ENCODE assay signal across 23 cellular contexts in the genomic region with DNA sequence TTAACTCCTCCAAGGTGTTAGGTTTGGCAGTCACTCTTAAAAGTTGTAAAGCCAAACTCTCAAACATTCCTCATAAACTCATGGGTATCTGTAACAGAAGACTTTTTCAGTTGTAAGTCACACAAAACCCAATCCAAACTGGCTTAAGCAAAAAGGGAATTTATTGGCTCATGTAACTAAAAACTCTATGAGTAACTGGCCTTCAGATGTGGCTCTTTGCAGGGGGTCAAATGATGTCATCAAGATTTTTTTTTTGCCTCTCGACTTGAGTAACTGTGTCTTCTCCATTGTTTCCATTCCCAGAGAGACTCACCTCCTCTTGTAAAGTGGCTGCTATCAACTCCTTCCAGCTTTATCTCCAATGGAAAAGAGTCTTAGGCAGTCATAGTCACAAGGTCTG.
A peak's percentile ranks its signal among the peaks of the same experiment; 100 is the strongest.
DNase-seq lines count a peak whose midpoint lies in the region; ATAC-seq and TF ChIP-seq lines count a peak whose summit lies in the region.
"Had no signal": no experiment of that assay in that cellular context is flagged by ENCODE, and none has a peak within 500 bp of the region (broad histone marks: within the 10 kb centered on the region; RNA-seq: fewer than 3 reads in every experiment).

No MANE protein-coding gene starts in this region.

- H3K27ac Mint-ChIP-seq in CD8-positive, alpha-beta T cell, result no peak overlapping the region
- H3K27ac Mint-ChIP-seq: activated CD4-positive, alpha-beta T cell treated with anti-CD3 and anti-CD28 coated beads, Interleukin-2, amount 10 ng/mL, durations not matched to agents 24 days and 14 days; GM23338; natural killer cell; T-helper 17 cell had no signal

- no peaks in the 10 kb centered on the region for H3K4me1 ChIP-seq in HEK293 (ENCODE audit: control insufficient read depth, insufficient read depth, low read length)
- no peaks in the 10 kb centered on the region for H3K4me1 ChIP-seq in CD8-positive, alpha-beta T cell (ENCODE audit: insufficient read depth, low read length)
- H3K4me1 ChIP-seq: left lung, stomach, tibial nerve had no signal

- no peaks in the 10 kb centered on the region for H3K9me3 ChIP-seq in HEK293 (ENCODE audit: control insufficient read depth, insufficient read depth, low read depth, low read length)
- H3K9me3 ChIP-seq in CD8-positive, alpha-beta T cell (ENCODE audit: low read length), result no peaks in the 10 kb centered on the region

- peak; percentile 5 for DNase-seq in NCI-H69 (lab: John Stamatoyannopoulos, UW)
- DNase-seq in choroid plexus epithelial cell (ENCODE audit: low read depth), result peak; percentile 33
- peak; percentile 2 for DNase-seq in renal cortical epithelial cell (ENCODE audit: low read depth)
- DNase-seq in GM13977 (ENCODE audit: low spot score), result no peak
- DNase-seq in CD8-positive, alpha-beta T cell, result no peak
- DNase-seq in activated naive CD4-positive, alpha-beta T cell (lab: John Stamatoyannopoulos, UW), result no peak
- DNase-seq: activated naive CD4-positive, alpha-beta T cell treated with Interleukin-2 at 50 U/mL for 16 hours; activated T-cell treated with anti-CD3 and anti-CD28 coated beads, Interleukin-2, amount 50 U/mL, for 48 hours; central memory CD4-positive, alpha-beta T cell; head of caudate nucleus; left lung; natural killer cell; stimulated activated CD4-positive, alpha-beta T cell treated with anti-CD3 and anti-CD28 coated beads, Interleukin-15, amount 100 ng/mL, for 24 hours; stomach; T-helper 17 cell had no signal

- CTCF ChIA-PET in HEK293 (lab: Yijun Ruan, JAX), result interaction anchor here (0.7 kb wide), 1 partner anchor 1083 kb away, joined by 4 read pairs; no protein-coding TSS in a partner anchor
- CTCF ChIA-PET in CD8-positive, alpha-beta T cell (lab: Charles Lee), result interaction anchor here (1.5 kb wide), 1 partner anchor 13 kb away, joined by 3 read pairs; no protein-coding TSS in a partner anchor

- H3K4me3 Mint-ChIP-seq in CD8-positive, alpha-beta T cell, result no peak overlapping the region
- H3K4me3 Mint-ChIP-seq: activated CD4-positive, alpha-beta T cell treated with anti-CD3 and anti-CD28 coated beads, Interleukin-2, amount 10 ng/mL, durations not matched to agents 24 days and 14 days; GM23338; natural killer cell; T-helper 17 cell had no signal

- POLR2A ChIA-PET in HEK293 (lab: Yijun Ruan, JAX), result no interaction called here
- POLR2A ChIA-PET in CD8-positive, alpha-beta T cell (lab: Charles Lee), result no interaction called here

- H3K27me3 Mint-ChIP-seq in CD8-positive, alpha-beta T cell (ENCODE audit: low read depth), result peaks cover 7% of the 10 kb centered on the region
- H3K27me3 Mint-ChIP-seq: activated CD4-positive, alpha-beta T cell treated with anti-CD3 and anti-CD28 coated beads, Interleukin-2, amount 10 ng/mL, durations not matched to agents 24 days and 14 days; T-helper 17 cell had no signal

- H3K9me3 Mint-ChIP-seq in CD8-positive, alpha-beta T cell, result peaks cover 9% of the 10 kb centered on the region
- H3K9me3 Mint-ChIP-seq: activated CD4-positive, alpha-beta T cell treated with anti-CD3 and anti-CD28 coated beads, Interleukin-2, amount 10 ng/mL, durations not matched to agents 24 days and 14 days had no signal

- no peaks in the 10 kb centered on the region for H3K4me1 Mint-ChIP-seq in CD8-positive, alpha-beta T cell (ENCODE audit: low read depth)
- H3K4me1 Mint-ChIP-seq: activated CD4-positive, alpha-beta T cell treated with anti-CD3 and anti-CD28 coated beads, Interleukin-2, amount 10 ng/mL, durations not matched to agents 24 days and 14 days; natural killer cell; T-helper 17 cell had no signal

- H3K4me3 ChIP-seq in HEK293 (ENCODE audit: low read depth, low read length) (no peak overlapping the region), choroid plexus epithelial cell (ENCODE audit: low read depth, low read length) (no peak overlapping the region)
- H3K4me3 ChIP-seq in CD8-positive, alpha-beta T cell (ENCODE audit: low read depth, low read length), result no peak overlapping the region
- H3K4me3 ChIP-seq: GM23338, K562, left lung, stomach, tibial nerve had no signal

- H3K27me3 ChIP-seq in CD8-positive, alpha-beta T cell (ENCODE audit: insufficient read depth, low read length), result no peaks in the 10 kb centered on the region
- H3K27me3 ChIP-seq: left lung, stomach, tibial nerve had no signal

- no peaks in the 10 kb centered on the region for H3K36me3 Mint-ChIP-seq in CD8-positive, alpha-beta T cell
- H3K36me3 Mint-ChIP-seq: natural killer cell had no signal

- in situ Hi-C loops in GM13977 (cut with MboI; ENCODE audit: low pct_unique_long_range_greater_than_20kb, low sequenced_read_pairs, unreplicated experiment), result no loop called here

- ATAC-seq in GM21717 (IDR thresholded peaks at IDR 0.05; ENCODE audit: unreplicated experiment), result no peak
- no peak for ATAC-seq in CD8-positive, alpha-beta T cell
- ATAC-seq: GM23338, K562, left lung, natural killer cell, T-helper 17 cell had no signal

- H3K27ac ChIP-seq in HEK293 (ENCODE audit: extremely low read depth, low read depth, low read length), result no peak overlapping the region
- H3K27ac ChIP-seq in CD8-positive, alpha-beta T cell (ENCODE audit: low read depth, low read length), result no peak overlapping the region
- H3K27ac ChIP-seq: left lung, RWPE1, stomach, tibial nerve, VCaP had no signal

- TF ChIP-seq CTCF in HEK293 (tag by site-specific recombination; IDR thresholded peaks at IDR 0.05) (no peak), choroid plexus epithelial cell (conservative IDR thresholded peaks at IDR 0.05; ENCODE audit: low read depth, low read length) (no peak), GM13977 (IDR thresholded peaks at IDR 0.05; ENCODE audit: extremely low read depth, insufficient read depth, missing control alignments) (no peak)
- TF ChIP-seq CTCF in CD8-positive, alpha-beta T cell (IDR thresholded peaks at IDR 0.05), result no peak

- H3K36me3 ChIP-seq in HEK293 (ENCODE audit: control insufficient read depth in 2 of 2, insufficient read depth in 1 of 2, low read length in 2 of 2), result no peaks in the 10 kb centered on the region
- H3K36me3 ChIP-seq in CD8-positive, alpha-beta T cell (ENCODE audit: insufficient read depth, low read length), result no peaks in the 10 kb centered on the region
- H3K36me3 ChIP-seq: left lung, stomach, tibial nerve had no signal

- intact Hi-C loops in CD8-positive, alpha-beta T cell (cut with DNase I, micrococcal nuclease), result no loop called here

TF ChIP-seq in HEK293, 187 proteins besides CTCF, POLR2A, EP300 and RAD21 (continues in another document):
- TF ChIP-seq OSR2 (tag by site-specific recombination; IDR thresholded peaks at IDR 0.05) (no peak), ZNF202 (tag by site-specific recombination; IDR thresholded peaks at IDR 0.05; ENCODE audit: borderline replicate concordance) (no peak), ZNF660 (tag by site-specific recombination; IDR thresholded peaks at IDR 0.05) (0 out of 2 replicates have a peak, but pooled peaks have one; percentile 19), ZNF184 (tag by site-specific recombination; IDR thresholded peaks at IDR 0.05) (0 out of 2 replicates have a peak, but pooled peaks have one; percentile 35), ZFP41 (tag by site-specific recombination; IDR thresholded peaks at IDR 0.05; ENCODE audit: borderline replicate concordance) (no peak), ZBTB21 (tag by site-specific recombination; IDR thresholded peaks at IDR 0.05) (0 out of 2 replicates have a peak, but pooled peaks have one; percentile 22), ZNF510 (tag by site-specific recombination; IDR thresholded peaks at IDR 0.05; ENCODE audit: insufficient replicate concordance) (no peak)
- TF ChIP-seq, protein P1, sequence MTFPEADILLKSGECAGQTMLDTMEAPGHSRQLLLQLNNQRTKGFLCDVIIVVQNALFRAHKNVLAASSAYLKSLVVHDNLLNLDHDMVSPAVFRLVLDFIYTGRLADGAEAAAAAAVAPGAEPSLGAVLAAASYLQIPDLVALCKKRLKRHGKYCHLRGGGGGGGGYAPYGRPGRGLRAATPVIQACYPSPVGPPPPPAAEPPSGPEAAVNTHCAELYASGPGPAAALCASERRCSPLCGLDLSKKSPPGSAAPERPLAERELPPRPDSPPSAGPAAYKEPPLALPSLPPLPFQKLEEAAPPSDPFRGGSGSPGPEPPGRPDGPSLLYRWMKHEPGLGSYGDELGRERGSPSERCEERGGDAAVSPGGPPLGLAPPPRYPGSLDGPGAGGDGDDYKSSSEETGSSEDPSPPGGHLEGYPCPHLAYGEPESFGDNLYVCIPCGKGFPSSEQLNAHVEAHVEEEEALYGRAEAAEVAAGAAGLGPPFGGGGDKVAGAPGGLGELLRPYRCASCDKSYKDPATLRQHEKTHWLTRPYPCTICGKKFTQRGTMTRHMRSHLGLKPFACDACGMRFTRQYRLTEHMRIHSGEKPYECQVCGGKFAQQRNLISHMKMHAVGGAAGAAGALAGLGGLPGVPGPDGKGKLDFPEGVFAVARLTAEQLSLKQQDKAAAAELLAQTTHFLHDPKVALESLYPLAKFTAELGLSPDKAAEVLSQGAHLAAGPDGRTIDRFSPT (tag by site-specific recombination; IDR thresholded peaks at IDR 0.05), result peak; percentile 63
- TF ChIP-seq, protein P2, sequence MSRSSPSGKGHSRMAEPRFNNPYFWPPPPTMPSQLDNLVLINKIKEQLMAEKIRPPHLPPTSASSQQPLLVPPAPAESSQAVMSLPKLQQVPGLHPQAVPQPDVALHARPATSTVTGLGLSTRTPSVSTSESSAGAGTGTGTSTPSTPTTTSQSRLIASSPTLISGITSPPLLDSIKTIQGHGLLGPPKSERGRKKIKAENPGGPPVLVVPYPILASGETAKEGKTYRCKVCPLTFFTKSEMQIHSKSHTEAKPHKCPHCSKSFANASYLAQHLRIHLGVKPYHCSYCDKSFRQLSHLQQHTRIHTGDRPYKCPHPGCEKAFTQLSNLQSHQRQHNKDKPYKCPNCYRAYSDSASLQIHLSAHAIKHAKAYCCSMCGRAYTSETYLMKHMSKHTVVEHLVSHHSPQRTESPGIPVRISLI (tag by site-specific recombination; IDR thresholded peaks at IDR 0.05), result peak; percentile 56; the same call in 1 of the 2 replicates
- TF ChIP-seq, protein P3, sequence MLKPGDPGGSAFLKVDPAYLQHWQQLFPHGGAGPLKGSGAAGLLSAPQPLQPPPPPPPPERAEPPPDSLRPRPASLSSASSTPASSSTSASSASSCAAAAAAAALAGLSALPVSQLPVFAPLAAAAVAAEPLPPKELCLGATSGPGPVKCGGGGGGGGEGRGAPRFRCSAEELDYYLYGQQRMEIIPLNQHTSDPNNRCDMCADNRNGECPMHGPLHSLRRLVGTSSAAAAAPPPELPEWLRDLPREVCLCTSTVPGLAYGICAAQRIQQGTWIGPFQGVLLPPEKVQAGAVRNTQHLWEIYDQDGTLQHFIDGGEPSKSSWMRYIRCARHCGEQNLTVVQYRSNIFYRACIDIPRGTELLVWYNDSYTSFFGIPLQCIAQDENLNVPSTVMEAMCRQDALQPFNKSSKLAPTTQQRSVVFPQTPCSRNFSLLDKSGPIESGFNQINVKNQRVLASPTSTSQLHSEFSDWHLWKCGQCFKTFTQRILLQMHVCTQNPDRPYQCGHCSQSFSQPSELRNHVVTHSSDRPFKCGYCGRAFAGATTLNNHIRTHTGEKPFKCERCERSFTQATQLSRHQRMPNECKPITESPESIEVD (tag by site-specific recombination; IDR thresholded peaks at IDR 0.05), result peak; percentile 70; the same call in 1 of the 2 replicates

Comparison
In these comparisons a context has a peak if more than half of its experiments do, and no peak if none do; other contexts are left out.
1. DNase-seq: peak in NCI-H69 (single experiment), choroid plexus epithelial cell (single experiment) and renal cortical epithelial cell (single experiment); none in GM13977 (single experiment), CD8-positive, alpha-beta T cell (0 of 7) and activated naive CD4-positive, alpha-beta T cell (0 of 4).